ENCODE assay signal across 26 cellular contexts in genomic region chr3:46831841-46832240, GRCh38. TPM values are rescaled to one million over a fixed set of nuclear protein-coding genes. Genes with fewer than 3 reads are reported as not detected.
"Had no signal": no experiment of that assay in that cellular context is flagged by ENCODE, and none has a peak within 500 bp of the region (broad histone marks: within the 10 kb centered on the region; RNA-seq: fewer than 3 reads in every experiment).

No MANE protein-coding gene starts in this region.

- H3K4me3 ChIP-seq: colonic mucosa, esophagus muscularis mucosa, gastrocnemius medialis, heart right ventricle, left lung, lower lobe of right lung, mucosa of descending colon had no signal

- H3K36me3 ChIP-seq: colonic mucosa, gastrocnemius medialis, left lung, lower lobe of right lung had no signal

- H3K27ac Mint-ChIP-seq: dendritic cell treated with granulocyte-macrophage colony-stimulating factor and Interleukin-4, amounts not matched to agents 40 ng/mL and 50 ng/mL, for 4 days; effector memory CD8-positive, alpha-beta T cell; endodermal cell; mesothelial cell of epicardium; naive B cell had no signal

- ATAC-seq: effector memory CD8-positive, alpha-beta T cell; foreskin keratinocyte; gastrocnemius medialis; heart right ventricle; left cardiac atrium; left lung; left ventricle myocardium superior; lower lobe of right lung; mucosa of descending colon; naive thymus-derived CD8-positive, alpha-beta T cell had no signal

- H3K36me3 Mint-ChIP-seq: naive B cell had no signal

- H3K4me1 Mint-ChIP-seq: naive B cell had no signal

- H3K4me3 Mint-ChIP-seq: dendritic cell treated with granulocyte-macrophage colony-stimulating factor and Interleukin-4, amounts not matched to agents 40 ng/mL and 50 ng/mL, for 4 days; effector memory CD8-positive, alpha-beta T cell; endodermal cell; mesothelial cell of epicardium; naive B cell; naive thymus-derived CD8-positive, alpha-beta T cell had no signal

- H3K9me3 Mint-ChIP-seq: dendritic cell treated with granulocyte-macrophage colony-stimulating factor and Interleukin-4, amounts not matched to agents 40 ng/mL and 50 ng/mL, for 4 days; effector memory CD8-positive, alpha-beta T cell had no signal

- H3K4me1 ChIP-seq: colonic mucosa, esophagus muscularis mucosa, foreskin keratinocyte, gastrocnemius medialis, left lung, lower lobe of right lung had no signal

- H3K27me3 ChIP-seq: colonic mucosa, esophagus muscularis mucosa, foreskin keratinocyte, gastrocnemius medialis, heart right ventricle, left lung had no signal

- H3K9me3 ChIP-seq: colonic mucosa, esophagus muscularis mucosa, gastrocnemius medialis, heart right ventricle, left lung, lower lobe of right lung, mucosa of descending colon had no signal

- DNase-seq: colonic mucosa; cortex of kidney; effector CD8-positive, alpha-beta T cell; effector memory CD8-positive, alpha-beta T cell; endodermal cell; foreskin keratinocyte; gastrocnemius medialis; glutamatergic neuron; head of caudate nucleus; heart right ventricle; hippocampal formation; left cardiac atrium; left lung; left ventricle myocardium superior; lower lobe of right lung; mesenchymal stem cell; mucosa of descending colon; naive B cell; naive thymus-derived CD8-positive, alpha-beta T cell had no signal

- H3K27ac ChIP-seq: colonic mucosa, esophagus muscularis mucosa, foreskin keratinocyte, gastrocnemius medialis, heart right ventricle, left lung, lower lobe of right lung had no signal

- H3K27me3 Mint-ChIP-seq: dendritic cell treated with granulocyte-macrophage colony-stimulating factor and Interleukin-4, amounts not matched to agents 40 ng/mL and 50 ng/mL, for 4 days; effector memory CD8-positive, alpha-beta T cell; naive B cell had no signal

RNA-seq across cellular contexts. Expression of gene MYL3, which starts 31.4 kb away (rescaled TPM):
- total RNA-seq: dermis microvascular lymphatic vessel endothelial cell; foreskin keratinocyte; glomerular endothelial cell; lung microvascular endothelial cell; naive thymus-derived CD8-positive, alpha-beta T cell had no signal
- polyA plus RNA-seq: foreskin keratinocyte; keratinocyte; naive thymus-derived CD8-positive, alpha-beta T cell had no signal

RNA-seq across cellular contexts. Expression of gene PTH1R, which starts 45.7 kb away (rescaled TPM):
- total RNA-seq: foreskin keratinocyte; glomerular endothelial cell; naive thymus-derived CD8-positive, alpha-beta T cell had no signal
- polyA plus RNA-seq: foreskin keratinocyte; keratinocyte; naive thymus-derived CD8-positive, alpha-beta T cell had no signal
